In the genomic region with DNA sequence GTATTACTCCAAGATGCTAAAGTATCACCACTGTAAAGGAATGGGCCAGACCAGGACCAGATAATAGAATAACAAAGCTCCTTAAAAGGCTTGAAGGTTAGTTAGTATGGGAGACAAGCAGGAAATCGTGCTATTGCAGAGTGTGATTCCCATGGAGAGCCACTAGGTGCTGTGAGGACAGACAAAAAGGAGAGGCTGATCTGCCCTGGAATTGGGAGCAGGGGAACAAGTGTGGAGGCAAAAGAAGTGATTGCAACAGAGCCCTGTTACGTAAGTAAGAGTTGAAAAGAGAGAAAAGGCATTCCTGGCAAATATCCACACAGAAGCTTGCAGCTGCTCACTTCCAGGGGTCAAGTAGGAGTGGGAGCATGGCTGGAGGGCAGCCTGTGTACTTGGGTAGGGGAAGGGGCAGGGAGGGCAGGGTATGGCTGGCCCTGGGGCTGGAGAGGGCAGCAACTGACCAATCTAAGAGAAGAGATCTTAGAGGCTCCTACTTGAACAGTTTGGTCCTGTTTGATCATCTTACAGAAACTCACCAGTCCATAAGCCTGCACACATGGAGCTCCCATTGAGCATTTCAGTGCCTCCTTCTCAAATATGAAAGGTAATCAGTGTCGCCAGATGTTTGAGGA, we compare ENCODE assay signal across 1 cellular context.
TF ChIP-seq lines count a peak whose summit lies in the region.

No MANE protein-coding gene starts in this region.

TF ChIP-seq in GM12878, 131 proteins besides CTCF, POLR2A, EP300 and RAD21 (continued from another document):
- TF ChIP-seq MYB (IDR thresholded peaks at IDR 0.05; ENCODE audit: borderline replicate concordance, low read depth, low read length) (no peak), POLR2AphosphoS2 (IDR thresholded peaks at IDR 0.05; ENCODE audit: low read depth, low read length) (no peak)
- TF ChIP-seq, protein P1, sequence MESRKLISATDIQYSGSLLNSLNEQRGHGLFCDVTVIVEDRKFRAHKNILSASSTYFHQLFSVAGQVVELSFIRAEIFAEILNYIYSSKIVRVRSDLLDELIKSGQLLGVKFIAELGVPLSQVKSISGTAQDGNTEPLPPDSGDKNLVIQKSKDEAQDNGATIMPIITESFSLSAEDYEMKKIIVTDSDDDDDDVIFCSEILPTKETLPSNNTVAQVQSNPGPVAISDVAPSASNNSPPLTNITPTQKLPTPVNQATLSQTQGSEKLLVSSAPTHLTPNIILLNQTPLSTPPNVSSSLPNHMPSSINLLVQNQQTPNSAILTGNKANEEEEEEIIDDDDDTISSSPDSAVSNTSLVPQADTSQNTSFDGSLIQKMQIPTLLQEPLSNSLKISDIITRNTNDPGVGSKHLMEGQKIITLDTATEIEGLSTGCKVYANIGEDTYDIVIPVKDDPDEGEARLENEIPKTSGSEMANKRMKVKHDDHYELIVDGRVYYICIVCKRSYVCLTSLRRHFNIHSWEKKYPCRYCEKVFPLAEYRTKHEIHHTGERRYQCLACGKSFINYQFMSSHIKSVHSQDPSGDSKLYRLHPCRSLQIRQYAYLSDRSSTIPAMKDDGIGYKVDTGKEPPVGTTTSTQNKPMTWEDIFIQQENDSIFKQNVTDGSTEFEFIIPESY (IDR thresholded peaks at IDR 0.05): no peak
